ENCODE assay signal across 26 cellular contexts in the genomic region with DNA sequence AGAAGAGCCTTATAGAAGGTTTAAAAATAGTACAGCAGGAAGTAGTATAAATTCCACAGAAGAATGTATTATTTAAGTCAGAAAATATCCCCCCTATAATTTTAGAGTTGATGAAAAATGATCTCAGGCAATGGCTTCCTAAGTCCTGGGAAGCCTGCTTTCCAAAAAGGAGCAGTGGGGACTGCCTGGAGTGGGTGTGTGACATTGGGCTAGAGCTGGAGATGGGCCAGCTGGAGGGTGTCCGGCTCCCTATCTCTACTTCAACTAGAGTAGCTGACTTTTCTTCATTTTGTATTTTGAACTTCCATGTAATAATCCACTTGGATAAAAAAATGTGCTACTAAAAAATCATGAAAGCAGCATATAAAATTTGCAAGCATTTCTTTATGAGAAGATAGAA.
"Had no signal": no experiment of that assay in that cellular context is flagged by ENCODE, and none has a peak within 500 bp of the region (broad histone marks: within the 10 kb centered on the region; RNA-seq: fewer than 3 reads in every experiment).

No MANE protein-coding gene starts in this region.

- H3K4me3 ChIP-seq: colonic mucosa, gastrocnemius medialis, neural progenitor cell, psoas muscle, right lobe of liver, thoracic aorta, tibial nerve, upper lobe of left lung had no signal

- H3K27me3 ChIP-seq: colonic mucosa, gastrocnemius medialis, neural progenitor cell, right lobe of liver, tibial nerve, upper lobe of left lung had no signal

- H3K9me3 Mint-ChIP-seq: dendritic cell treated with granulocyte-macrophage colony-stimulating factor and Interleukin-4, amounts not matched to agents 40 ng/mL and 50 ng/mL, for 4 days; endodermal cell; naive thymus-derived CD4-positive, alpha-beta T cell; nephron; neural progenitor cell; stimulated activated naive B cell treated with anti-CD40 and anti-IgM and Interleukin-4, amounts not matched to agents 10 μg/mL and 1 μg/mL and 100 μg/mL, for 72 hours; stimulated activated naive CD8-positive, alpha-beta T cell treated with anti-CD3 and anti-CD28 coated beads, Interleukin-15, Interleukin-2, amounts not matched to agents 100 ng/mL and 50 ng/mL, for 24 hours had no signal

- H3K9me3 ChIP-seq: colonic mucosa, gastrocnemius medialis, psoas muscle, right lobe of liver, thoracic aorta, tibial nerve, upper lobe of left lung had no signal

- H3K4me2 ChIP-seq: neural progenitor cell had no signal

- H3K27ac Mint-ChIP-seq: dendritic cell treated with granulocyte-macrophage colony-stimulating factor and Interleukin-4, amounts not matched to agents 40 ng/mL and 50 ng/mL, for 4 days; endodermal cell; naive thymus-derived CD4-positive, alpha-beta T cell; neural progenitor cell; stimulated activated naive B cell treated with anti-CD40 and anti-IgM and Interleukin-4, amounts not matched to agents 10 μg/mL and 1 μg/mL and 100 μg/mL, for 72 hours; stimulated activated naive CD8-positive, alpha-beta T cell treated with anti-CD3 and anti-CD28 coated beads, Interleukin-15, Interleukin-2, amounts not matched to agents 100 ng/mL and 50 ng/mL, for 24 hours had no signal

- H3K27ac ChIP-seq: colonic mucosa, epithelial cell of prostate, gastrocnemius medialis, neural progenitor cell, psoas muscle, right lobe of liver, thoracic aorta, tibial nerve, upper lobe of left lung had no signal

- H3K9ac ChIP-seq: neural progenitor cell had no signal

- H3K36me3 ChIP-seq: colonic mucosa, right lobe of liver, thoracic aorta, tibial nerve, upper lobe of left lung had no signal

- H3K4me3 Mint-ChIP-seq: dendritic cell treated with granulocyte-macrophage colony-stimulating factor and Interleukin-4, amounts not matched to agents 40 ng/mL and 50 ng/mL, for 4 days; endodermal cell; naive thymus-derived CD4-positive, alpha-beta T cell; nephron; neural progenitor cell; stimulated activated naive B cell treated with anti-CD40 and anti-IgM and Interleukin-4, amounts not matched to agents 10 μg/mL and 1 μg/mL and 100 μg/mL, for 72 hours; stimulated activated naive CD8-positive, alpha-beta T cell treated with anti-CD3 and anti-CD28 coated beads, Interleukin-15, Interleukin-2, amounts not matched to agents 100 ng/mL and 50 ng/mL, for 24 hours had no signal

- DNase-seq: colonic mucosa; effector CD8-positive, alpha-beta T cell; endodermal cell; foreskin fibroblast; gastrocnemius medialis; head of caudate nucleus; hippocampal formation; mesendoderm; midbrain; naive thymus-derived CD4-positive, alpha-beta T cell; posterior cingulate gyrus; psoas muscle; right lobe of liver; small intestine; stimulated activated CD4-positive, alpha-beta T cell treated with anti-CD3 and anti-CD28 coated beads, Interleukin-15, amount 100 ng/mL, for 24 hours; stimulated activated CD4-positive, alpha-beta T cell treated with anti-CD3 and anti-CD28 coated beads, Interleukin-2, amount 100 ng/mL, for 48 hours; stimulated activated naive B cell treated with anti-CD40 and anti-IgM and Interleukin-4, amounts not matched to agents 10 μg/mL and 1 μg/mL and 100 μg/mL, for 72 hours; upper lobe of left lung had no signal

- H2AFZ ChIP-seq: neural progenitor cell had no signal

- H3K27me3 Mint-ChIP-seq: dendritic cell treated with granulocyte-macrophage colony-stimulating factor and Interleukin-4, amounts not matched to agents 40 ng/mL and 50 ng/mL, for 4 days; stimulated activated naive B cell treated with anti-CD40 and anti-IgM and Interleukin-4, amounts not matched to agents 10 μg/mL and 1 μg/mL and 100 μg/mL, for 72 hours; stimulated activated naive CD8-positive, alpha-beta T cell treated with anti-CD3 and anti-CD28 coated beads, Interleukin-15, Interleukin-2, amounts not matched to agents 100 ng/mL and 50 ng/mL, for 24 hours had no signal

- H3K36me3 Mint-ChIP-seq: naive thymus-derived CD4-positive, alpha-beta T cell; neural progenitor cell; stimulated activated naive B cell treated with anti-CD40 and anti-IgM and Interleukin-4, amounts not matched to agents 10 μg/mL and 1 μg/mL and 100 μg/mL, for 72 hours had no signal

- H3K4me1 Mint-ChIP-seq: endodermal cell; naive thymus-derived CD4-positive, alpha-beta T cell; neural progenitor cell; stimulated activated naive B cell treated with anti-CD40 and anti-IgM and Interleukin-4, amounts not matched to agents 10 μg/mL and 1 μg/mL and 100 μg/mL, for 72 hours had no signal

- H3K4me1 ChIP-seq: colonic mucosa, gastrocnemius medialis, neural progenitor cell, psoas muscle, right lobe of liver, tibial nerve, upper lobe of left lung had no signal

- ATAC-seq: esophagus mucosa; gastrocnemius medialis; naive thymus-derived CD4-positive, alpha-beta T cell; psoas muscle; right lobe of liver; stimulated activated naive B cell treated with anti-CD40 and anti-IgM and Interleukin-4, amounts not matched to agents 10 μg/mL and 1 μg/mL and 100 μg/mL, for 72 hours had no signal
